In genomic region chr2:215917953-215918620, GRCh38 we compare ENCODE assay signal across 9 cellular contexts.
A peak's percentile ranks its signal among the peaks of the same experiment; 100 is the strongest.
DNase-seq lines count a peak whose midpoint lies in the region; ATAC-seq and TF ChIP-seq lines count a peak whose summit lies in the region.
"Had no signal": no experiment of that assay in that cellular context is flagged by ENCODE, and none has a peak within 500 bp of the region (broad histone marks: within the 10 kb centered on the region; RNA-seq: fewer than 3 reads in every experiment).

No MANE protein-coding gene starts in this region.

- H3K36me3 ChIP-seq in mesodermal cell (ENCODE audit: control insufficient read depth, insufficient read depth, low read length) (no peaks in the 10 kb centered on the region), neural progenitor cell (no peaks in the 10 kb centered on the region)

- DNase-seq in activated CD8-positive, alpha-beta memory T cell treated with anti-CD3 and anti-CD28 coated beads, Interleukin-2, amount 10 ng/mL, durations not matched to agents 7 days and 5 days = no peak
- no peak for DNase-seq in activated CD8-positive, alpha-beta memory T cell treated with anti-CD3 and anti-CD28 coated beads for 24 hours
- DNase-seq in RPMI8226 = peak; percentile 53
- DNase-seq in endothelial cell (ENCODE audit: low spot score) = no peak
- no peak for DNase-seq in neural progenitor cell (ENCODE audit: low spot score)
- no peak for DNase-seq in NCI-H2196 treated with DMSO at 0.1 percent for 48 hours (lab: John Stamatoyannopoulos, UW; ENCODE audit: unreplicated experiment)
- DNase-seq: DND-41 had no signal

- H3K4me1 ChIP-seq in mesodermal cell (ENCODE audit: control insufficient read depth, insufficient read depth, low read length, poor library complexity, severe bottlenecking) (peaks cover 13% of the 10 kb centered on the region), neural progenitor cell (no peaks in the 10 kb centered on the region)

- no peak overlapping the region for H2AFZ ChIP-seq in neural progenitor cell (replicated peaks)

- H3K9me3 ChIP-seq in mesodermal cell (ENCODE audit: control insufficient read depth, low read length) (peaks cover 3% of the 10 kb centered on the region), neural progenitor cell (ENCODE audit: low read depth) (no peaks in the 10 kb centered on the region)

- no peak overlapping the region for H3K9ac ChIP-seq in neural progenitor cell

- H3K27ac Mint-ChIP-seq in activated CD8-positive, alpha-beta memory T cell treated with anti-CD3 and anti-CD28 coated beads, Interleukin-2, amount 10 ng/mL, durations not matched to agents 7 days and 5 days = peak overlapping the region; percentile 62
- H3K27ac Mint-ChIP-seq in endothelial cell (ENCODE audit: unreplicated experiment) = no peak overlapping the region
- no peak overlapping the region for H3K27ac Mint-ChIP-seq in neural progenitor cell

- no peak overlapping the region for H3K4me2 ChIP-seq in neural progenitor cell

- peaks cover 3% of the 10 kb centered on the region for H3F3A ChIP-seq in neural progenitor cell (ENCODE audit: low read depth)

- H3K27me3 ChIP-seq in neural progenitor cell = no peaks in the 10 kb centered on the region

- no peaks in the 10 kb centered on the region for H3K36me3 Mint-ChIP-seq in activated CD8-positive, alpha-beta memory T cell treated with anti-CD3 and anti-CD28 coated beads, Interleukin-2, amount 10 ng/mL, durations not matched to agents 7 days and 5 days
- H3K36me3 Mint-ChIP-seq in endothelial cell (ENCODE audit: low read depth, unreplicated experiment) = no peaks in the 10 kb centered on the region
- H3K36me3 Mint-ChIP-seq in neural progenitor cell = peaks cover 2% of the 10 kb centered on the region

- H3K4me3 ChIP-seq in mesodermal cell (ENCODE audit: extremely low read depth, insufficient read depth, low read length, poor library complexity, severe bottlenecking) (no peak overlapping the region), neural progenitor cell (no peak overlapping the region)

- H3K4me3 Mint-ChIP-seq in activated CD8-positive, alpha-beta memory T cell treated with anti-CD3 and anti-CD28 coated beads, Interleukin-2, amount 10 ng/mL, durations not matched to agents 7 days and 5 days = no peak overlapping the region
- no peak overlapping the region for H3K4me3 Mint-ChIP-seq in endothelial cell (ENCODE audit: unreplicated experiment)
- no peak overlapping the region for H3K4me3 Mint-ChIP-seq in neural progenitor cell

- H4K20me1 ChIP-seq in neural progenitor cell (ENCODE audit: low read depth) = no peaks in the 10 kb centered on the region

- no peaks in the 10 kb centered on the region for H3K79me2 ChIP-seq in neural progenitor cell (ENCODE audit: low read depth)

- WGBS in mesodermal cell (ENCODE audit: insufficient coverage in 2 of 2), 2 experiments = 71% methylated on average over 2 of the region's 3 CpGs; no CpG with 5 or more reads in 1 of the 2 experiments

- CTCF ChIA-PET in activated CD8-positive, alpha-beta memory T cell treated with anti-CD3 and anti-CD28 coated beads, Interleukin-2, amount 10 ng/mL, durations not matched to agents 7 days and 5 days (lab: Charles Lee) = interaction anchor here (0.9 to 2.1 kb wide), 2 partner anchors 13 to 26 kb away, joined by 3 to 6 read pairs; no protein-coding TSS in a partner anchor

- no peaks in the 10 kb centered on the region for H3K9me3 Mint-ChIP-seq in activated CD8-positive, alpha-beta memory T cell treated with anti-CD3 and anti-CD28 coated beads, Interleukin-2, amount 10 ng/mL, durations not matched to agents 7 days and 5 days (ENCODE audit: low read depth)
- no peaks in the 10 kb centered on the region for H3K9me3 Mint-ChIP-seq in endothelial cell (ENCODE audit: unreplicated experiment)
- peaks cover 4% of the 10 kb centered on the region for H3K9me3 Mint-ChIP-seq in neural progenitor cell

- H3K27me3 Mint-ChIP-seq in activated CD8-positive, alpha-beta memory T cell treated with anti-CD3 and anti-CD28 coated beads, Interleukin-2, amount 10 ng/mL, durations not matched to agents 7 days and 5 days = peaks cover 27% of the 10 kb centered on the region
- peaks cover 6% of the 10 kb centered on the region for H3K27me3 Mint-ChIP-seq in endothelial cell (ENCODE audit: unreplicated experiment)
- peaks cover 6% of the 10 kb centered on the region for H3K27me3 Mint-ChIP-seq in neural progenitor cell (ENCODE audit: insufficient read depth, low read depth)

- TF ChIP-seq CTCF in endothelial cell (IDR thresholded peaks at IDR 0.05; ENCODE audit: unreplicated experiment) (no peak), neural progenitor cell (IDR thresholded peaks at IDR 0.05) (no peak)

- H3K27ac ChIP-seq in mesodermal cell (ENCODE audit: low read depth, low read length, severe bottlenecking) (peak overlapping the region; percentile 33), neural progenitor cell (no peak overlapping the region)

- H3K4me1 Mint-ChIP-seq in activated CD8-positive, alpha-beta memory T cell treated with anti-CD3 and anti-CD28 coated beads, Interleukin-2, amount 10 ng/mL, durations not matched to agents 7 days and 5 days = peaks cover 44% of the 10 kb centered on the region
- H3K4me1 Mint-ChIP-seq in endothelial cell (ENCODE audit: unreplicated experiment) (peaks cover 3% of the 10 kb centered on the region), neural progenitor cell (peaks cover 21% of the 10 kb centered on the region)

- peak; percentile 62 for ATAC-seq in activated CD8-positive, alpha-beta memory T cell treated with anti-CD3 and anti-CD28 coated beads, Interleukin-2, amount 10 ng/mL, durations not matched to agents 7 days and 5 days
- ATAC-seq in HG02938 (IDR thresholded peaks at IDR 0.05; ENCODE audit: unreplicated experiment) = peak; percentile 85
